8 cellular contexts compared by ENCODE assay signal in genomic region chr11:16935824-16936302, GRCh38.
DNase-seq lines count a peak whose midpoint lies in the region; ATAC-seq and TF ChIP-seq lines count a peak whose summit lies in the region.
"Not testable (repeated sequence)": the region's sequence is repeated elsewhere in the genome, so short reads cannot be mapped to it uniquely, and the experiment has no call there.

No MANE protein-coding gene starts in this region.

- peak; percentile 45 for DNase-seq in Calu3
- DNase-seq in GM23248 = peak; percentile 68
- peak; percentile 71 for DNase-seq in NAMALWA (ENCODE audit: low spot score)
- not testable (repeated sequence) for DNase-seq in PC-9; memory B cell (ENCODE audit: low spot score in 2 of 2)
- peak; percentile 71 for DNase-seq in adipocyte (ENCODE audit: low read depth)
- DNase-seq in fibroblast of the conjunctiva (ENCODE audit: low read depth) = peak; percentile 57
- peak; percentile 53 for DNase-seq in superior temporal gyrus (ENCODE audit: extremely low spot score)

- intact Hi-C loops in Calu3 (cut with micrococcal nuclease; ENCODE audit: unreplicated experiment) = loop anchor here (1.0 to 10.0 kb wide), 2 partner anchors 49 to 127 kb away; no protein-coding TSS in a partner anchor
- intact Hi-C loops in PC-9 (cut with micrococcal nuclease; ENCODE audit: unreplicated experiment) = loop anchor here (2.0 to 5.0 kb wide), 2 partner anchors 114 to 127 kb away; no protein-coding TSS in a partner anchor

- H3K36me3 Mint-ChIP-seq in Calu3 (ENCODE audit: insufficient read depth, unreplicated experiment); memory B cell: not testable (repeated sequence)

- not testable (repeated sequence) for H3K27me3 Mint-ChIP-seq in Calu3 (ENCODE audit: unreplicated experiment); memory B cell

- H3K4me3 Mint-ChIP-seq in Calu3 (ENCODE audit: low read depth, unreplicated experiment); memory B cell: not testable (repeated sequence)

- POLR2A ChIA-PET in PC-9 (lab: Charles Lee; ENCODE audit: unreplicated experiment) = not testable (repeated sequence)

- not testable (repeated sequence) for H3K4me3 ChIP-seq in GM23248; PC-9; adipocyte (ENCODE audit: low read length)

- CTCF ChIA-PET in Calu3 (lab: Charles Lee) (interaction anchor here (1.2 to 1.6 kb wide), 3 partner anchors 115 to 142 kb away, joined by 4 to 8 read pairs (median 6); partner anchors contain the start of gene RPS13), PC-9 (lab: Charles Lee) (interaction anchor here (1.1 kb wide), 1 partner anchor 127 kb away, joined by 4 read pairs; no protein-coding TSS in a partner anchor)

- H3K4me1 Mint-ChIP-seq in Calu3 (ENCODE audit: low read depth, unreplicated experiment) = peaks cover 39% of the 10 kb centered on the region
- not testable (repeated sequence) for H3K4me1 Mint-ChIP-seq in memory B cell

- H3K79me2 ChIP-seq in GM23248 (ENCODE audit: insufficient read depth) = not testable (repeated sequence)
- peaks cover 15% of the 10 kb centered on the region; the same call in 1 of the 2 replicates for H3K79me2 ChIP-seq in PC-9 (ENCODE audit: low read depth)

- H3K4me1 ChIP-seq in GM23248 (ENCODE audit: insufficient read depth); PC-9 (replicated peaks; ENCODE audit: insufficient read depth): not testable (repeated sequence)
- H3K4me1 ChIP-seq in adipocyte (ENCODE audit: control insufficient read depth, insufficient read depth, low read length) = peaks cover 19% of the 10 kb centered on the region

- WGBS in GM23248 (ENCODE audit: low coverage in 1 of 2, low lambda C conversion rate in 2 of 2, missing lambda C conversion rate in 2 of 2), 2 experiments = 17 to 18% methylated on average over 6 of the region's 6 CpGs

- not testable (repeated sequence) for H3K9me3 ChIP-seq in GM23248 (ENCODE audit: low read depth); PC-9 (ENCODE audit: insufficient read depth, low read depth); adipocyte (ENCODE audit: control insufficient read depth, low read length)

- H3K36me3 ChIP-seq in GM23248 (ENCODE audit: low read depth); PC-9 (ENCODE audit: low read depth); adipocyte (ENCODE audit: control insufficient read depth, insufficient read depth, low read length, severe bottlenecking): not testable (repeated sequence)

- not testable (repeated sequence) for H3K9me2 ChIP-seq in GM23248 (ENCODE audit: insufficient read depth); PC-9 (ENCODE audit: insufficient read depth)

- not testable (repeated sequence) for H2AFZ ChIP-seq in GM23248, PC-9

- peak; percentile 49 for ATAC-seq in memory B cell (ENCODE audit: low read depth)

- BruUV-seq in Calu3 (replicated peaks; lab: Mats Ljungman, UMichigan); PC-9 (replicated peaks; lab: Mats Ljungman, UMichigan): not testable (repeated sequence)

- in situ Hi-C loops in GM23248 (cut with MboI) = not testable (repeated sequence)

- not testable (repeated sequence) for H3K4me2 ChIP-seq in GM23248 (ENCODE audit: unreplicated experiment); PC-9

- not testable (repeated sequence) for H3K27ac Mint-ChIP-seq in Calu3 (ENCODE audit: unreplicated experiment); memory B cell

- H3K9me3 Mint-ChIP-seq in Calu3 (ENCODE audit: low read depth, unreplicated experiment); memory B cell: not testable (repeated sequence)

- TF ChIP-seq CTCF in Calu3 (IDR thresholded peaks at IDR 0.05; ENCODE audit: unreplicated experiment) = peak; percentile 81
- TF ChIP-seq CTCF in PC-9 (conservative IDR thresholded peaks at IDR 0.05) = peak; percentile 72

- peaks cover 17% of the 10 kb centered on the region for H3K27me3 ChIP-seq in GM23248 (replicated peaks; ENCODE audit: insufficient read depth)
- H3K27me3 ChIP-seq in PC-9 (ENCODE audit: insufficient read depth, low read depth); adipocyte (replicated peaks; ENCODE audit: control insufficient read depth, insufficient read depth, low read length): not testable (repeated sequence)

- not testable (repeated sequence) for H3K27ac ChIP-seq in GM23248, PC-9

- H4K20me1 ChIP-seq in GM23248 (ENCODE audit: insufficient read depth); PC-9 (ENCODE audit: insufficient read depth): not testable (repeated sequence)

- not testable (repeated sequence) for H3K9ac ChIP-seq in GM23248; adipocyte (ENCODE audit: low read length)

- H3F3A ChIP-seq in GM23248 (ENCODE audit: insufficient read depth); PC-9 (ENCODE audit: insufficient read depth, low read depth): not testable (repeated sequence)
